ENCODE assay signal across 8 cellular contexts in the genomic region with DNA sequence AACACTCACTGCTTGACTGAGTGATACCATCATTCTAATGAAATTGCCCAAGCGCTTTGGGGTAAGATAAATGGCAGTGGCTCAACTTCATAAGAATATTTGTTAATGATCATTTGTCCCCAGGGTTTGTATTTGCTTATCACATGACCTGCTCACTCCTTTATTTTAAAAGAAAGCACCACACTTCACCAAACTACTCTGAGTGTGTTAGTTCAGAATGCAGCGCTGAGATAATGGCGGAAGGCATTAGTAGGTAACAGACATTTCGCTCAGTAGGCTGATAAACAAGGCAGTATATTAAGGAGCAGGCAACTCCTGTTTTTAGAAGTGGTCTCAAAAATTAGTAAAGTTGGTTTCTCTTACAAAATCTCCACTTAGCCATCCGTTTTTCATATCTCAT. TPM values are rescaled to one million over a fixed set of nuclear protein-coding genes. Genes with fewer than 3 reads are reported as not detected.
A peak's percentile ranks its signal among the peaks of the same experiment; 100 is the strongest.
DNase-seq lines count a peak whose midpoint lies in the region; ATAC-seq and TF ChIP-seq lines count a peak whose summit lies in the region.

No MANE protein-coding gene starts in this region.

- TF ChIP-seq CTCF in OCI-LY3 (IDR thresholded peaks at IDR 0.05; ENCODE audit: low read depth, low read length) (no peak), endothelial cell (IDR thresholded peaks at IDR 0.05; ENCODE audit: unreplicated experiment) (no peak)

- H2BK5ac ChIP-seq in trophoblast cell (ENCODE audit: low read depth, low read length, poor library complexity) = no peak overlapping the region

- H3K18ac ChIP-seq in trophoblast cell (ENCODE audit: low read length) = no peak overlapping the region

- peaks cover 60% of the 10 kb centered on the region for H3K79me2 ChIP-seq in OCI-LY3 (ENCODE audit: low read length)
- H3K79me2 ChIP-seq in trophoblast cell (ENCODE audit: control insufficient read depth, insufficient read depth, low read length, poor library complexity) = peaks cover 8% of the 10 kb centered on the region

- peak overlapping the region; percentile 97 for H3K4me3 Mint-ChIP-seq in endothelial cell (ENCODE audit: unreplicated experiment)

- H2BK12ac ChIP-seq in trophoblast cell (ENCODE audit: low read length) = no peak overlapping the region

- H2AFZ ChIP-seq in OCI-LY3 (ENCODE audit: low read depth, low read length) = no peak overlapping the region
- H2AFZ ChIP-seq in trophoblast cell (ENCODE audit: insufficient read depth, low read length, poor library complexity) = no peak overlapping the region

- H3K27ac ChIP-seq in OCI-LY3 (ENCODE audit: low read length) = peak overlapping the region; percentile 60
- no peak overlapping the region for H3K27ac ChIP-seq in trophoblast cell (ENCODE audit: low read depth, low read length)

- H3K23ac ChIP-seq in trophoblast cell (ENCODE audit: low read length) = no peak overlapping the region

- no peak overlapping the region for H4K91ac ChIP-seq in trophoblast cell (ENCODE audit: low read depth, low read length)

- no peak overlapping the region for H2BK120ac ChIP-seq in trophoblast cell (ENCODE audit: insufficient read depth, low read length, poor library complexity)

- WGBS in trophoblast cell (ENCODE audit: extremely low coverage, insufficient coverage, insufficient read length) = no CpG with 5 or more reads among the region's 5 CpGs

- peaks cover 4% of the 10 kb centered on the region for H3K36me3 Mint-ChIP-seq in endothelial cell (ENCODE audit: low read depth, unreplicated experiment)

- H3K27ac Mint-ChIP-seq in endothelial cell (ENCODE audit: unreplicated experiment) = peak overlapping the region; percentile 80

- no peak for ATAC-seq in GM18520 (IDR thresholded peaks at IDR 0.05; ENCODE audit: unreplicated experiment)

- peaks cover 29% of the 10 kb centered on the region for H3K4me1 Mint-ChIP-seq in endothelial cell (ENCODE audit: unreplicated experiment)

- H3K9ac ChIP-seq in ES-I3 (ENCODE audit: low read depth, low read length) = peak overlapping the region; percentile 87
- H3K9ac ChIP-seq in OCI-LY3 (ENCODE audit: low read length) = peak overlapping the region; percentile 76
- no peak overlapping the region for H3K9ac ChIP-seq in trophoblast cell (ENCODE audit: low read length)

- no peak overlapping the region for H4K8ac ChIP-seq in trophoblast cell (ENCODE audit: low read depth, low read length)

- peaks cover 14% of the 10 kb centered on the region for H3K27me3 Mint-ChIP-seq in endothelial cell (ENCODE audit: unreplicated experiment)

- H4K20me1 ChIP-seq in OCI-LY3 (ENCODE audit: insufficient read depth, low read length) = peaks cover 2% of the 10 kb centered on the region; the same call in 1 of the 2 replicates

- no peak for DNase-seq in endothelial cell (ENCODE audit: low spot score)
- no peak for DNase-seq in trophoblast cell
- no peak for DNase-seq in 8988T
- no peak for DNase-seq in activated CD4-positive, CD25-positive, alpha-beta regulatory T cell (lab: John Stamatoyannopoulos, UW)
- DNase-seq in NCI-H526 treated with DMSO at 0.1 percent for 48 hours (lab: John Stamatoyannopoulos, UW) = no peak

- H3K14ac ChIP-seq in trophoblast cell (ENCODE audit: low read length) = no peak overlapping the region

- H4K12ac ChIP-seq in trophoblast cell (ENCODE audit: low read depth, low read length) = no peak overlapping the region

- H3K36me3 ChIP-seq in ES-I3 (ENCODE audit: insufficient read depth, low read length) (no peaks in the 10 kb centered on the region), OCI-LY3 (replicated peaks; ENCODE audit: low read depth, low read length) (no peaks in the 10 kb centered on the region), trophoblast cell (ENCODE audit: control insufficient read depth in 1 of 2, insufficient read depth in 2 of 2, low read length in 2 of 2) (no peaks in the 10 kb centered on the region)

- no peaks in the 10 kb centered on the region for H3K9me3 ChIP-seq in ES-I3 (ENCODE audit: control insufficient read depth, insufficient read depth, low read length)
- no peaks in the 10 kb centered on the region for H3K9me3 ChIP-seq in OCI-LY3 (ENCODE audit: insufficient read depth, low read length)
- H3K9me3 ChIP-seq in trophoblast cell (ENCODE audit: insufficient read depth, low read depth, low read length) = no peaks in the 10 kb centered on the region

- H3K9me3 Mint-ChIP-seq in endothelial cell (ENCODE audit: unreplicated experiment) = peaks cover 8% of the 10 kb centered on the region

- H3K79me1 ChIP-seq in trophoblast cell (ENCODE audit: low read length) = peaks cover 6% of the 10 kb centered on the region

- peak overlapping the region; percentile 65 for H3K4ac ChIP-seq in trophoblast cell (ENCODE audit: low read depth, low read length)

- H3K4me3 ChIP-seq in OCI-LY3 (ENCODE audit: low read length) (peak overlapping the region; percentile 85), trophoblast cell (ENCODE audit: low read depth, low read length) (no peak overlapping the region)

- H3K4me2 ChIP-seq in OCI-LY3 (ENCODE audit: low read length) (peak overlapping the region; percentile 84), trophoblast cell (ENCODE audit: low read length) (peak overlapping the region; percentile 99)

- no peak overlapping the region for H2AK5ac ChIP-seq in trophoblast cell (ENCODE audit: low read length)

- no peaks in the 10 kb centered on the region for H3K27me3 ChIP-seq in OCI-LY3 (ENCODE audit: low read depth, low read length)
- no peaks in the 10 kb centered on the region for H3K27me3 ChIP-seq in trophoblast cell (ENCODE audit: insufficient read depth, low read length)

- peaks cover 14% of the 10 kb centered on the region; the same call in 1 of the 2 replicates for H3K4me1 ChIP-seq in ES-I3 (ENCODE audit: insufficient read depth, low read length)
- peaks cover 27% of the 10 kb centered on the region for H3K4me1 ChIP-seq in OCI-LY3 (ENCODE audit: low read length)
- peaks cover 3% of the 10 kb centered on the region in 2 experiments for H3K4me1 ChIP-seq in trophoblast cell (ENCODE audit: control insufficient read depth in 1 of 2, insufficient read depth in 2 of 2, low read length in 2 of 2)

RNA-seq across cellular contexts. Expression of a gene that starts 1.6 kb away (rescaled TPM):
- total RNA-seq in endothelial cell (ENCODE audit: unreplicated experiment) = 19.3 TPM
- polyA plus RNA-seq in trophoblast cell (2013) = 11.4 TPM in 2 replicates

RNA-seq across cellular contexts. Expression of a gene that starts 7.2 kb away (rescaled TPM):
- total RNA-seq in endothelial cell (ENCODE audit: unreplicated experiment) = 18.2 TPM
- polyA plus RNA-seq in trophoblast cell (2013) = 16.6 and 17.3 TPM in 2 replicates
